Comparison of ENCODE assay signal across 15 cellular contexts in genomic region chr6:55825402-55826051, GRCh38. TPM values are rescaled to one million over a fixed set of nuclear protein-coding genes. Genes with fewer than 3 reads are reported as not detected.
DNase-seq lines count a peak whose midpoint lies in the region; ATAC-seq and TF ChIP-seq lines count a peak whose summit lies in the region.
"Had no signal": no experiment of that assay in that cellular context is flagged by ENCODE, and none has a peak within 500 bp of the region (broad histone marks: within the 10 kb centered on the region; RNA-seq: fewer than 3 reads in every experiment).

No MANE protein-coding gene starts in this region.

- H3K27me3 Mint-ChIP-seq in activated CD4-positive, alpha-beta memory T cell treated with anti-CD3 and anti-CD28 coated beads, Interleukin-2, amount 10 ng/mL, durations not matched to agents 7 days and 5 days = no peaks in the 10 kb centered on the region
- no peaks in the 10 kb centered on the region for H3K27me3 Mint-ChIP-seq in activated T-helper 17 cell treated with anti-CD3 and anti-CD28 coated beads, Interleukin-2, amount 50 U/mL, for 72 hours
- H3K27me3 Mint-ChIP-seq: CD4-positive, alpha-beta T cell had no signal

- DNase-seq in AG09309 (ENCODE audit: low read depth) (peak; percentile 27), MG63 (peak; percentile 26), myocyte (ENCODE audit: low read depth) (peak; percentile 80), right lobe of liver (no peak)
- DNase-seq in activated CD8-positive, alpha-beta memory T cell treated with anti-CD3 and anti-CD28 coated beads, Interleukin-2, amount 50 U/mL, for 48 hours = no peak
- no peak for DNase-seq in activated CD4-positive, alpha-beta memory T cell treated with anti-CD3 and anti-CD28 coated beads, Interleukin-2, amount 10 ng/mL, durations not matched to agents 7 days and 5 days
- DNase-seq: CD4-positive, alpha-beta T cell; dorsolateral prefrontal cortex; H9; NCI-H446; stomach had no signal

- CTCF ChIA-PET in activated CD4-positive, alpha-beta memory T cell treated with anti-CD3 and anti-CD28 coated beads, Interleukin-2, amount 10 ng/mL, durations not matched to agents 7 days and 5 days (lab: Charles Lee) = no interaction called here

- no peak overlapping the region for H3K4me3 Mint-ChIP-seq in activated CD4-positive, alpha-beta memory T cell treated with anti-CD3 and anti-CD28 coated beads, Interleukin-2, amount 10 ng/mL, durations not matched to agents 7 days and 5 days
- H3K4me3 Mint-ChIP-seq in activated T-helper 17 cell treated with anti-CD3 and anti-CD28 coated beads, Interleukin-2, amount 50 U/mL, for 72 hours = no peak overlapping the region
- H3K4me3 Mint-ChIP-seq: activated T-helper 1 cell treated with anti-CD3 and anti-CD28 coated beads, Interleukin-12 subunit alpha, Interleukin-12 subunit beta, Interleukin-2, Interleukin-4 antibody, amounts not matched to agents 30 ng/mL and 10 ng/mL and 1 ng/mL, durations not matched to agents 14 hours and 24 hours and 36 hours; CD4-positive, alpha-beta T cell; H9 had no signal

- H3K9me3 Mint-ChIP-seq in activated CD4-positive, alpha-beta memory T cell treated with anti-CD3 and anti-CD28 coated beads, Interleukin-2, amount 10 ng/mL, durations not matched to agents 7 days and 5 days = peaks cover 4% of the 10 kb centered on the region
- peaks cover 5% of the 10 kb centered on the region for H3K9me3 Mint-ChIP-seq in activated T-helper 17 cell treated with anti-CD3 and anti-CD28 coated beads, Interleukin-2, amount 50 U/mL, for 72 hours
- H3K9me3 Mint-ChIP-seq: activated T-helper 1 cell treated with anti-CD3 and anti-CD28 coated beads, Interleukin-12 subunit alpha, Interleukin-12 subunit beta, Interleukin-2, Interleukin-4 antibody, amounts not matched to agents 30 ng/mL and 10 ng/mL and 1 ng/mL, durations not matched to agents 14 hours and 24 hours and 36 hours; H9 had no signal

- TF ChIP-seq CTCF in AG09309 (IDR thresholded peaks at IDR 0.05; ENCODE audit: control insufficient read depth, insufficient read depth, low read depth, low read length, missing control alignments) = no peak
- TF ChIP-seq CTCF in right lobe of liver (IDR thresholded peaks at IDR 0.05) = no peak

- H3K4me3 ChIP-seq in AG09309 (ENCODE audit: control insufficient read depth, low read depth, low read length) (no peak overlapping the region), MG63 (no peak overlapping the region), right lobe of liver (no peak overlapping the region)
- H3K4me3 ChIP-seq: dorsolateral prefrontal cortex, stomach had no signal

- H3K27me3 ChIP-seq in MG63 = no peaks in the 10 kb centered on the region
- no peaks in the 10 kb centered on the region for H3K27me3 ChIP-seq in right lobe of liver
- H3K27me3 ChIP-seq: dorsolateral prefrontal cortex, stomach had no signal

- H3K4me1 ChIP-seq in right lobe of liver = no peaks in the 10 kb centered on the region

- H3K9me3 ChIP-seq in MG63 (no peaks in the 10 kb centered on the region), right lobe of liver (no peaks in the 10 kb centered on the region)
- H3K9me3 ChIP-seq: stomach had no signal

- ATAC-seq in esophagus mucosa (peak; percentile 52), right lobe of liver (no peak)
- no peak for ATAC-seq in activated T-helper 17 cell treated with anti-CD3 and anti-CD28 coated beads, Interleukin-2, amount 50 U/mL, for 72 hours (replicated peaks)

- POLR2A ChIA-PET in activated CD4-positive, alpha-beta memory T cell treated with anti-CD3 and anti-CD28 coated beads, Interleukin-2, amount 10 ng/mL, durations not matched to agents 7 days and 5 days (lab: Charles Lee) = no interaction called here

- H3K36me3 ChIP-seq in MG63 (no peaks in the 10 kb centered on the region), right lobe of liver (no peaks in the 10 kb centered on the region)
- H3K36me3 ChIP-seq: stomach had no signal

- no peaks in the 10 kb centered on the region for H3K36me3 Mint-ChIP-seq in activated CD4-positive, alpha-beta memory T cell treated with anti-CD3 and anti-CD28 coated beads, Interleukin-2, amount 10 ng/mL, durations not matched to agents 7 days and 5 days (ENCODE audit: low read depth)
- H3K36me3 Mint-ChIP-seq in activated T-helper 17 cell treated with anti-CD3 and anti-CD28 coated beads, Interleukin-2, amount 50 U/mL, for 72 hours (ENCODE audit: low read depth) = no peaks in the 10 kb centered on the region

- no peak for TF ChIP-seq POLR2A in right lobe of liver (IDR thresholded peaks at IDR 0.05)

- no peak overlapping the region for H3K27ac Mint-ChIP-seq in activated CD4-positive, alpha-beta memory T cell treated with anti-CD3 and anti-CD28 coated beads, Interleukin-2, amount 10 ng/mL, durations not matched to agents 7 days and 5 days
- no peak overlapping the region for H3K27ac Mint-ChIP-seq in activated T-helper 17 cell treated with anti-CD3 and anti-CD28 coated beads, Interleukin-2, amount 50 U/mL, for 72 hours
- H3K27ac Mint-ChIP-seq: activated T-helper 1 cell treated with anti-CD3 and anti-CD28 coated beads, Interleukin-12 subunit alpha, Interleukin-12 subunit beta, Interleukin-2, Interleukin-4 antibody, amounts not matched to agents 30 ng/mL and 10 ng/mL and 1 ng/mL, durations not matched to agents 14 hours and 24 hours and 36 hours; CD4-positive, alpha-beta T cell; H9 had no signal

- intact Hi-C loops in right lobe of liver (cut with DNase I) = no loop called here

- H3K27ac ChIP-seq in right lobe of liver = no peak overlapping the region
- H3K27ac ChIP-seq: dorsolateral prefrontal cortex, stomach had no signal

- no peaks in the 10 kb centered on the region for H3K4me1 Mint-ChIP-seq in activated CD4-positive, alpha-beta memory T cell treated with anti-CD3 and anti-CD28 coated beads, Interleukin-2, amount 10 ng/mL, durations not matched to agents 7 days and 5 days
- H3K4me1 Mint-ChIP-seq in activated T-helper 17 cell treated with anti-CD3 and anti-CD28 coated beads, Interleukin-2, amount 50 U/mL, for 72 hours = no peaks in the 10 kb centered on the region

RNA-seq across cellular contexts. Expression of gene BMP5, which starts 49.9 kb away (rescaled TPM):
- 4.2 and 4.7 TPM in 2 replicates for total RNA-seq in MG63 (2014; rRNA removed; shearing (Covaris generic); ENCODE audit: low replicate concordance)
- total RNA-seq in esophagus mucosa = 0.08 TPM
- not detected in 2 replicates for total RNA-seq in myocyte
- not detected for polyA plus RNA-seq in myocyte (2012)
- under 1 TPM; 0.18 to 0.95 (median 0.49) TPM for total RNA-seq in right lobe of liver
- total RNA-seq in activated CD4-positive, alpha-beta memory T cell treated with anti-CD3 and anti-CD28 coated beads, Interleukin-2, amount 10 ng/mL, durations not matched to agents 7 days and 5 days = not detected
- total RNA-seq in activated T-helper 17 cell treated with anti-CD3 and anti-CD28 coated beads, Interleukin-2, amount 50 U/mL, for 72 hours = not detected
- total RNA-seq: activated T-helper 1 cell treated with anti-CD3 and anti-CD28 coated beads, Interleukin-12 subunit alpha, Interleukin-12 subunit beta, Interleukin-2, Interleukin-4 antibody, amounts not matched to agents 30 ng/mL and 10 ng/mL and 1 ng/mL, durations not matched to agents 14 hours and 24 hours and 36 hours; CD4-positive, alpha-beta T cell; H9; T-helper 2 cell treated with Interferon-gamma antibody and Interleukin-4, amounts not matched to agents 100 ng/mL and 5 ng/mL, for 36 hours had no signal

Comparison
In these comparisons a context has a peak if more than half of its experiments do, and no peak if none do; other contexts are left out.
1. DNase-seq: peak in AG09309 (single experiment), MG63 (single experiment) and myocyte (single experiment); none in activated CD8-positive, alpha-beta memory T cell treated with anti-CD3 and anti-CD28 coated beads, Interleukin-2, amount 50 U/mL, for 48 hours (single experiment), right lobe of liver (0 of 3) and activated CD4-positive, alpha-beta memory T cell treated with anti-CD3 and anti-CD28 coated beads, Interleukin-2, amount 10 ng/mL, durations not matched to agents 7 days and 5 days (single experiment).